ENCODE assay signal across 1 cellular context in the genomic region with DNA sequence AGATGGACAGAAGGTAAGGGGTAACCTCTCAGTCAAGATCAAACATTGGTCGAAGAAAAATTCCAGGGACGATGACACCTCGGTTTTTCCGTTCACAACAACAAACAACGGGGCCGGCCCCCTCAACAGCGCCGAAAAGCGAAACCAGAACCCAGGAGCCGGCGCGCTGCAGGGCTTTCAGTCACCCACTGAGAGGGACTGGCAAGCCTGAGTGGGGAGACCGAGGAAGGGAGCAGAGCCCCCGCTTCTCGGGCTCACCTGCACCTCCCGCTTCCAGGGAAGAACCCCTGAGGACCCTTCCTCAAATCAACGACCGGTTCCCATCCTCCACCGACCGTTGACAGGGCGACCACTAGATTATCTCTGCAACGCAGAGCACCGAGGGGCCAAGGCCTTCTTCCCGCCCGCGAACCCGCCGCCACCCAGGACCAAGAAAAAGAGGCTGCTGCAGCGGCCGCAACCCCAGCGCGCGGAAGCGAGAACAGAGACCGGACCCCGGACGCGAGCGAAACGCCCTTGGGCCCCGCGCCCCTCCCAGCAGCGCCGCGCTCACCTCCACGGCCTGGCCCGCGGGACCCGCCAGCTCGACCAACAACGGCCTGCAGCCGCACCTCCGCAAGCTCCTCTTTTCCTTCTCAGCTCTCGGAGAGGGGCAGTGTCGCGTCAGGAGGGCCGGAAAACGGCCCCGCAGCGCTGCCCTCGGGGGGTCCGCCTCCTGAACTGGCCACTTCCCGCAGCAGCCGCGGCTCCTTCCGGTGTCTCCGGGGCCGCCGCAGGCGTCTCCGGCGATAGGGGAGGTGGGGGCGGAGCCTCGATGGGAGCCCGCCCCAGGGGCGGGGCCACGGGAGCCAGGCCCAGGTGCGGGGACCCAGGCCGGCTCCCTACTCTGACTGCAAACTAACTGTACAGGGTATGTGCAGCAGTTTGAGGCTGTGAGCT.
TF ChIP-seq lines count a peak whose summit lies in the region.

A gene (minus strand): TSS at position 763 of the 939 bp plus-strand sequence. CDS start 18,155 bp downstream, outside the sequence.

TF ChIP-seq in HepG2, 621 proteins besides CTCF, POLR2A, EP300 and RAD21 (continued from another document and continues in another):
- TF ChIP-seq, protein P1, sequence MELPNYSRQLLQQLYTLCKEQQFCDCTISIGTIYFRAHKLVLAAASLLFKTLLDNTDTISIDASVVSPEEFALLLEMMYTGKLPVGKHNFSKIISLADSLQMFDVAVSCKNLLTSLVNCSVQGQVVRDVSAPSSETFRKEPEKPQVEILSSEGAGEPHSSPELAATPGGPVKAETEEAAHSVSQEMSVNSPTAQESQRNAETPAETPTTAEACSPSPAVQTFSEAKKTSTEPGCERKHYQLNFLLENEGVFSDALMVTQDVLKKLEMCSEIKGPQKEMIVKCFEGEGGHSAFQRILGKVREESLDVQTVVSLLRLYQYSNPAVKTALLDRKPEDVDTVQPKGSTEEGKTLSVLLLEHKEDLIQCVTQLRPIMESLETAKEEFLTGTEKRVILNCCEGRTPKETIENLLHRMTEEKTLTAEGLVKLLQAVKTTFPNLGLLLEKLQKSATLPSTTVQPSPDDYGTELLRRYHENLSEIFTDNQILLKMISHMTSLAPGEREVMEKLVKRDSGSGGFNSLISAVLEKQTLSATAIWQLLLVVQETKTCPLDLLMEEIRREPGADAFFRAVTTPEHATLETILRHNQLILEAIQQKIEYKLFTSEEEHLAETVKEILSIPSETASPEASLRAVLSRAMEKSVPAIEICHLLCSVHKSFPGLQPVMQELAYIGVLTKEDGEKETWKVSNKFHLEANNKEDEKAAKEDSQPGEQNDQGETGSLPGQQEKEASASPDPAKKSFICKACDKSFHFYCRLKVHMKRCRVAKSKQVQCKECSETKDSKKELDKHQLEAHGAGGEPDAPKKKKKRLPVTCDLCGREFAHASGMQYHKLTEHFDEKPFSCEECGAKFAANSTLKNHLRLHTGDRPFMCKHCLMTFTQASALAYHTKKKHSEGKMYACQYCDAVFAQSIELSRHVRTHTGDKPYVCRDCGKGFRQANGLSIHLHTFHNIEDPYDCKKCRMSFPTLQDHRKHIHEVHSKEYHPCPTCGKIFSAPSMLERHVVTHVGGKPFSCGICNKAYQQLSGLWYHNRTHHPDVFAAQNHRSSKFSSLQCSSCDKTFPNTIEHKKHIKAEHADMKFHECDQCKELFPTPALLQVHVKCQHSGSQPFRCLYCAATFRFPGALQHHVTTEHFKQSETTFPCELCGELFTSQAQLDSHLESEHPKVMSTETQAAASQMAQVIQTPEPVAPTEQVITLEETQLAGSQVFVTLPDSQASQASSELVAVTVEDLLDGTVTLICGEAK (IDR thresholded peaks at IDR 0.05): no peak
- TF ChIP-seq, protein P1 (CRISPR knock-in tag; IDR thresholded peaks at IDR 0.05): peak; percentile 24; the same call in 1 of the 2 replicates
- peak; percentile 17; the same call in 1 of the 2 replicates for TF ChIP-seq HOXD1 (CRISPR knock-in tag; IDR thresholded peaks at IDR 0.05)
- no peak for TF ChIP-seq ZNF180 (CRISPR knock-in tag; IDR thresholded peaks at IDR 0.05; ENCODE audit: borderline replicate concordance, low read depth)
- TF ChIP-seq, protein P2, sequence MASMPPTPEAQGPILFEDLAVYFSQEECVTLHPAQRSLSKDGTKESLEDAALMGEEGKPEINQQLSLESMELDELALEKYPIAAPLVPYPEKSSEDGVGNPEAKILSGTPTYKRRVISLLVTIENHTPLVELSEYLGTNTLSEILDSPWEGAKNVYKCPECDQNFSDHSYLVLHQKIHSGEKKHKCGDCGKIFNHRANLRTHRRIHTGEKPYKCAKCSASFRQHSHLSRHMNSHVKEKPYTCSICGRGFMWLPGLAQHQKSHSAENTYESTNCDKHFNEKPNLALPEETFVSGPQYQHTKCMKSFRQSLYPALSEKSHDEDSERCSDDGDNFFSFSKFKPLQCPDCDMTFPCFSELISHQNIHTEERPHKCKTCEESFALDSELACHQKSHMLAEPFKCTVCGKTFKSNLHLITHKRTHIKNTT (CRISPR knock-in tag; IDR thresholded peaks at IDR 0.05): no peak
- peak; percentile 51; the same call in 1 of the 2 replicates for TF ChIP-seq ZSCAN31 (CRISPR knock-in tag; IDR thresholded peaks at IDR 0.05; ENCODE audit: low read depth)
- 0 out of 2 replicates have a peak, but pooled peaks have one; percentile 68 for TF ChIP-seq ZNF746 (CRISPR knock-in tag; IDR thresholded peaks at IDR 0.05)
- TF ChIP-seq GABPA (IDR thresholded peaks at IDR 0.05; ENCODE audit: low read depth, low read length): peak; percentile 84
- TF ChIP-seq GABPA (CRISPR knock-in tag; IDR thresholded peaks at IDR 0.05; ENCODE audit: low read depth): peak; percentile 89
- TF ChIP-seq, protein P3, sequence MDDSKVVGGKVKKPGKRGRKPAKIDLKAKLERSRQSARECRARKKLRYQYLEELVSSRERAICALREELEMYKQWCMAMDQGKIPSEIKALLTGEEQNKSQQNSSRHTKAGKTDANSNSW (CRISPR knock-in tag; IDR thresholded peaks at IDR 0.05; ENCODE audit: borderline replicate concordance): no peak; the same call in 1 of the 2 replicates
- no peak for TF ChIP-seq CHD4 (IDR thresholded peaks at IDR 0.05; ENCODE audit: borderline replicate concordance, low read length)
- TF ChIP-seq NCOR1 (IDR thresholded peaks at IDR 0.05; ENCODE audit: borderline replicate concordance, low read length): no peak
- TF ChIP-seq, protein P4, sequence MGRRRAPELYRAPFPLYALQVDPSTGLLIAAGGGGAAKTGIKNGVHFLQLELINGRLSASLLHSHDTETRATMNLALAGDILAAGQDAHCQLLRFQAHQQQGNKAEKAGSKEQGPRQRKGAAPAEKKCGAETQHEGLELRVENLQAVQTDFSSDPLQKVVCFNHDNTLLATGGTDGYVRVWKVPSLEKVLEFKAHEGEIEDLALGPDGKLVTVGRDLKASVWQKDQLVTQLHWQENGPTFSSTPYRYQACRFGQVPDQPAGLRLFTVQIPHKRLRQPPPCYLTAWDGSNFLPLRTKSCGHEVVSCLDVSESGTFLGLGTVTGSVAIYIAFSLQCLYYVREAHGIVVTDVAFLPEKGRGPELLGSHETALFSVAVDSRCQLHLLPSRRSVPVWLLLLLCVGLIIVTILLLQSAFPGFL (CRISPR knock-in tag; IDR thresholded peaks at IDR 0.05): no peak
- TF ChIP-seq, protein P5, sequence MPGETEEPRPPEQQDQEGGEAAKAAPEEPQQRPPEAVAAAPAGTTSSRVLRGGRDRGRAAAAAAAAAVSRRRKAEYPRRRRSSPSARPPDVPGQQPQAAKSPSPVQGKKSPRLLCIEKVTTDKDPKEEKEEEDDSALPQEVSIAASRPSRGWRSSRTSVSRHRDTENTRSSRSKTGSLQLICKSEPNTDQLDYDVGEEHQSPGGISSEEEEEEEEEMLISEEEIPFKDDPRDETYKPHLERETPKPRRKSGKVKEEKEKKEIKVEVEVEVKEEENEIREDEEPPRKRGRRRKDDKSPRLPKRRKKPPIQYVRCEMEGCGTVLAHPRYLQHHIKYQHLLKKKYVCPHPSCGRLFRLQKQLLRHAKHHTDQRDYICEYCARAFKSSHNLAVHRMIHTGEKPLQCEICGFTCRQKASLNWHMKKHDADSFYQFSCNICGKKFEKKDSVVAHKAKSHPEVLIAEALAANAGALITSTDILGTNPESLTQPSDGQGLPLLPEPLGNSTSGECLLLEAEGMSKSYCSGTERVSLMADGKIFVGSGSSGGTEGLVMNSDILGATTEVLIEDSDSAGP (CRISPR knock-in tag; IDR thresholded peaks at IDR 0.05; ENCODE audit: borderline replicate concordance): peak; percentile 85; the same call in 1 of the 2 replicates
- peak; percentile 80; the same call in 1 of the 2 replicates for TF ChIP-seq DNMT3B (CRISPR knock-in tag; conservative IDR thresholded peaks at IDR 0.05)
- TF ChIP-seq ISL2 (CRISPR knock-in tag; IDR thresholded peaks at IDR 0.05): peak; percentile 75
- no peak for TF ChIP-seq HMGA1 (CRISPR knock-in tag; conservative IDR thresholded peaks at IDR 0.05)
- TF ChIP-seq ZNF768 (CRISPR knock-in tag; IDR thresholded peaks at IDR 0.05): peak; percentile 82
- TF ChIP-seq SRY (CRISPR knock-in tag; IDR thresholded peaks at IDR 0.05): peak; percentile 82; the same call in 1 of the 2 replicates
- TF ChIP-seq, protein P6, sequence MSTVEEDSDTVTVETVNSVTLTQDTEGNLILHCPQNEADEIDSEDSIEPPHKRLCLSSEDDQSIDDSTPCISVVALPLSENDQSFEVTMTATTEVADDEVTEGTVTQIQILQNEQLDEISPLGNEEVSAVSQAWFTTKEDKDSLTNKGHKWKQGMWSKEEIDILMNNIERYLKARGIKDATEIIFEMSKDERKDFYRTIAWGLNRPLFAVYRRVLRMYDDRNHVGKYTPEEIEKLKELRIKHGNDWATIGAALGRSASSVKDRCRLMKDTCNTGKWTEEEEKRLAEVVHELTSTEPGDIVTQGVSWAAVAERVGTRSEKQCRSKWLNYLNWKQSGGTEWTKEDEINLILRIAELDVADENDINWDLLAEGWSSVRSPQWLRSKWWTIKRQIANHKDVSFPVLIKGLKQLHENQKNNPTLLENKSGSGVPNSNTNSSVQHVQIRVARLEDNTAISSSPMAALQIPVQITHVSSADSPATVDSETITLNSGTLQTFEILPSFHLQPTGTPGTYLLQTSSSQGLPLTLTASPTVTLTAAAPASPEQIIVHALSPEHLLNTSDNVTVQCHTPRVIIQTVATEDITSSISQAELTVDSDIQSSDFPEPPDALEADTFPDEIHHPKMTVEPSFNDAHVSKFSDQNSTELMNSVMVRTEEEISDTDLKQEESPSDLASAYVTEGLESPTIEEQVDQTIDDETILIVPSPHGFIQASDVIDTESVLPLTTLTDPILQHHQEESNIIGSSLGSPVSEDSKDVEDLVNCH (CRISPR knock-in tag; IDR thresholded peaks at IDR 0.05): no peak
- 0 out of 2 replicates have a peak, but pooled peaks have one; percentile 36 for TF ChIP-seq KDM3A (CRISPR knock-in tag; IDR thresholded peaks at IDR 0.05; ENCODE audit: low read depth)
- no peak for TF ChIP-seq ZFP1 (CRISPR knock-in tag; IDR thresholded peaks at IDR 0.05)
- TF ChIP-seq EED (CRISPR knock-in tag; IDR thresholded peaks at IDR 0.05): no peak
- TF ChIP-seq, protein P7, sequence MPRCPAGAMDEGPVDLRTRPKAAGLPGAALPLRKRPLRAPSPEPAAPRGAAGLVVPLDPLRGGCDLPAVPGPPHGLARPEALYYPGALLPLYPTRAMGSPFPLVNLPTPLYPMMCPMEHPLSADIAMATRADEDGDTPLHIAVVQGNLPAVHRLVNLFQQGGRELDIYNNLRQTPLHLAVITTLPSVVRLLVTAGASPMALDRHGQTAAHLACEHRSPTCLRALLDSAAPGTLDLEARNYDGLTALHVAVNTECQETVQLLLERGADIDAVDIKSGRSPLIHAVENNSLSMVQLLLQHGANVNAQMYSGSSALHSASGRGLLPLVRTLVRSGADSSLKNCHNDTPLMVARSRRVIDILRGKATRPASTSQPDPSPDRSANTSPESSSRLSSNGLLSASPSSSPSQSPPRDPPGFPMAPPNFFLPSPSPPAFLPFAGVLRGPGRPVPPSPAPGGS (CRISPR knock-in tag; IDR thresholded peaks at IDR 0.05): peak; percentile 81; the same call in 1 of the 2 replicates
- TF ChIP-seq KLF9 (CRISPR knock-in tag; IDR thresholded peaks at IDR 0.05; ENCODE audit: low read depth): peak; percentile 47; the same call in 1 of the 2 replicates
- TF ChIP-seq ZNF556 (CRISPR knock-in tag; IDR thresholded peaks at IDR 0.05; ENCODE audit: borderline replicate concordance): 0 out of 2 replicates have a peak, but pooled peaks have one; percentile 42
- no peak for TF ChIP-seq ZNF720 (CRISPR knock-in tag; IDR thresholded peaks at IDR 0.05)
- TF ChIP-seq KAT8 (CRISPR knock-in tag; IDR thresholded peaks at IDR 0.05): peak; percentile 82; the same call in 1 of the 2 replicates
